8 cellular contexts compared by ENCODE assay signal in genomic region chr7:92590711-92591310, GRCh38. TPM values are rescaled to one million over a fixed set of nuclear protein-coding genes. Genes with fewer than 3 reads are reported as not detected.
DNase-seq lines count a peak whose midpoint lies in the region; ATAC-seq, FAIRE-seq and TF ChIP-seq lines count a peak whose summit lies in the region.

No MANE protein-coding gene starts in this region.

- no peak for TF ChIP-seq EP300 in ovary (IDR thresholded peaks at IDR 0.05)

- peaks cover 44% of the 10 kb centered on the region for H3K79me2 ChIP-seq in DND-41 (ENCODE audit: insufficient read depth, low read length)
- H3K79me2 ChIP-seq in OCI-LY7 (ENCODE audit: insufficient read depth, low read depth, low read length) = peaks cover 40% of the 10 kb centered on the region

- FAIRE-seq in urothelium cell line (lab: Jason Lieb, UNC) = no peak

- H3K9me2 ChIP-seq in OCI-LY7 (ENCODE audit: insufficient read depth, low read length) = no peaks in the 10 kb centered on the region

- H3K4me3 ChIP-seq in DND-41 (ENCODE audit: low read depth in 1 of 2, low read length in 2 of 2) (peak overlapping the region; percentile 94 to 95; a peak in 3 of 4 replicates), OCI-LY7 (ENCODE audit: low read depth, low read length, poor library complexity, severe bottlenecking) (peak overlapping the region; percentile 89), epithelial cell of esophagus (ENCODE audit: low read length) (peak overlapping the region; percentile 86), ovary (peak overlapping the region; percentile 97)

- peaks cover 23% of the 10 kb centered on the region for H3K36me3 ChIP-seq in DND-41 (ENCODE audit: insufficient read depth, low read length)
- peaks cover 27% of the 10 kb centered on the region for H3K36me3 ChIP-seq in OCI-LY7 (ENCODE audit: insufficient read depth, low read length)
- H3K36me3 ChIP-seq in ovary = no peaks in the 10 kb centered on the region

- H3K9me3 ChIP-seq in DND-41 (ENCODE audit: insufficient read depth, low read length, severe bottlenecking) (no peaks in the 10 kb centered on the region), OCI-LY7 (ENCODE audit: low read length) (no peaks in the 10 kb centered on the region), ovary (no peaks in the 10 kb centered on the region)

- H3K27ac ChIP-seq in DND-41 (ENCODE audit: low read length) (no peak overlapping the region), OCI-LY7 (ENCODE audit: low read depth, low read length, poor library complexity, severe bottlenecking) (no peak overlapping the region), ovary (no peak overlapping the region)

- TF ChIP-seq POLR2A in ovary (IDR thresholded peaks at IDR 0.05) = no peak

- BruUV-seq in OCI-LY7 (replicated peaks; lab: Mats Ljungman, UMichigan) = TSS peak; percentile 85

- H2AFZ ChIP-seq in DND-41 (ENCODE audit: low read depth, low read length) = peak overlapping the region; percentile 69
- H2AFZ ChIP-seq in OCI-LY7 (ENCODE audit: low read length) = peak overlapping the region; percentile 23; the same call in 1 of the 2 replicates

- POLR2A ChIA-PET in OCI-LY7 (lab: Charles Lee) = interaction anchor here (0.7 to 1.5 kb wide), 3 partner anchors 12 to 21 kb away, joined by 3 to 6 read pairs (median 4); no protein-coding TSS in a partner anchor

- H4K20me1 ChIP-seq in DND-41 (ENCODE audit: insufficient read depth, low read length) = peaks cover 42% of the 10 kb centered on the region
- H4K20me1 ChIP-seq in OCI-LY7 (ENCODE audit: insufficient read depth, low read length) = peaks cover 36% of the 10 kb centered on the region

- peak overlapping the region; percentile 88 for H3K4me2 ChIP-seq in DND-41 (ENCODE audit: insufficient read depth, low read length)
- peak overlapping the region; percentile 83 for H3K4me2 ChIP-seq in OCI-LY7 (ENCODE audit: low read length)

- intact Hi-C loops in OCI-LY7 (cut with micrococcal nuclease; ENCODE audit: unreplicated experiment) (loop anchor here (1.0 to 10.0 kb wide), 3 partner anchors 457 to 1461 kb away; partner anchors contain the start of genes CYP51A1 and VPS50), ovary (cut with DNase I) (no loop called here)

- ATAC-seq in DND-41 (ENCODE audit: insufficient read depth, low read depth) (no peak), HG03097 (IDR thresholded peaks at IDR 0.05; ENCODE audit: low FRiP score, unreplicated experiment) (no peak), HG03135 (IDR thresholded peaks at IDR 0.05; ENCODE audit: unreplicated experiment) (no peak)

- CTCF ChIA-PET in OCI-LY7 (lab: Charles Lee; ENCODE audit: unreplicated experiment) = interaction anchor here (0.6 to 1.4 kb wide), 2 partner anchors 62 to 482 kb away, joined by 3 to 5 read pairs; partner anchors contain the start of genes PEX1 and RBM48

- DNase-seq in DND-41 (no peak), OCI-LY7 (ENCODE audit: low spot score) (no peak), epithelial cell of esophagus (ENCODE audit: low read depth) (no peak), ovary (no peak), urothelium cell line (ENCODE audit: low spot score) (no peak), NCI-H1694 treated with DMSO at 0.1 percent for 48 hours (lab: John Stamatoyannopoulos, UW) (no peak)

- WGBS in ovary, 3 donors = 26 to 34% (median 31%) methylated on average over 19 of the region's 19 CpGs

- H3K9ac ChIP-seq in DND-41 (ENCODE audit: low read depth, low read length) = peak overlapping the region; percentile 88

- TF ChIP-seq CTCF in DND-41 (IDR thresholded peaks at IDR 0.05; ENCODE audit: borderline replicate concordance, extremely low read depth, low read length, poor library complexity, severe bottlenecking) = no peak
- no peak for TF ChIP-seq CTCF in OCI-LY7 (conservative IDR thresholded peaks at IDR 0.05; ENCODE audit: low read length)
- TF ChIP-seq CTCF in epithelial cell of esophagus (IDR thresholded peaks at IDR 0.05; ENCODE audit: insufficient read depth, low read depth, low read length, missing control alignments) = no peak
- TF ChIP-seq CTCF in ovary (IDR thresholded peaks at IDR 0.05) = no peak

- H3K27me3 ChIP-seq in DND-41 (ENCODE audit: insufficient read depth, low read length, poor library complexity) (no peaks in the 10 kb centered on the region), ovary (no peaks in the 10 kb centered on the region)

- H3K4me1 ChIP-seq in DND-41 (ENCODE audit: insufficient read depth, low read length) (peaks cover 44% of the 10 kb centered on the region), OCI-LY7 (ENCODE audit: insufficient read depth, low read length, poor library complexity, severe bottlenecking) (peaks cover 35% of the 10 kb centered on the region), ovary (ENCODE audit: insufficient read depth) (peaks cover 12% of the 10 kb centered on the region)

RNA-seq across cellular contexts. Expression of gene FAM133B, which starts 0.6 kb away (rescaled TPM):
- 27.5 and 30.5 TPM in 2 replicates for total RNA-seq in OCI-LY7 (2014; rRNA removed; shearing (Covaris generic))
- total RNA-seq in OCI-LY7 (2022) (39.3 and 46.8 TPM in 2 replicates), ovary (10 to 100 TPM; 18.8 to 28.1 (median 23.5) TPM)
- 10 to 100 TPM; 17.3 to 21.2 TPM for polyA plus RNA-seq in ovary
